In genomic region chr6:97405818-97406409, GRCh38 we compare ENCODE assay signal across 20 cellular contexts.
DNase-seq lines count a peak whose midpoint lies in the region; FAIRE-seq and TF ChIP-seq lines count a peak whose summit lies in the region.
"Had no signal": no experiment of that assay in that cellular context is flagged by ENCODE, and none has a peak within 500 bp of the region (broad histone marks: within the 10 kb centered on the region; RNA-seq: fewer than 3 reads in every experiment).

No MANE protein-coding gene starts in this region.

- H3K27me3 ChIP-seq in H9 (ENCODE audit: insufficient read depth, low read length) (no peaks in the 10 kb centered on the region), neural progenitor cell (no peaks in the 10 kb centered on the region)
- H3K27me3 ChIP-seq: Peyer's patch had no signal

- no peak for TF ChIP-seq POLR2A in NB4 (IDR thresholded peaks at IDR 0.05; ENCODE audit: extremely low read depth, insufficient read length)

- H3K4me3 ChIP-seq in NB4 (ENCODE audit: low read depth, low read length), result no peak overlapping the region
- H3K4me3 ChIP-seq in neural progenitor cell, result no peak overlapping the region
- H3K4me3 ChIP-seq: Peyer's patch had no signal

- no peak overlapping the region for H2BK120ac ChIP-seq in H9 (ENCODE audit: low read depth, low read length, poor library complexity, severe bottlenecking)

- H3K56ac ChIP-seq in H9 (ENCODE audit: insufficient read length, low read depth, low read length), result no peak overlapping the region

- H3K14ac ChIP-seq in H9 (ENCODE audit: insufficient read depth, low read length), result no peak overlapping the region

- no peak overlapping the region for H4K91ac ChIP-seq in H9 (ENCODE audit: insufficient read length, low read depth, low read length)

- no peak overlapping the region for H2AK5ac ChIP-seq in H9 (ENCODE audit: insufficient read length, low read length)

- TF ChIP-seq CTCF in H9 (conservative IDR thresholded peaks at IDR 0.05) (no peak), NB4 (IDR thresholded peaks at IDR 0.05; ENCODE audit: low read depth, low read length) (no peak), neural progenitor cell (IDR thresholded peaks at IDR 0.05) (no peak)

- DNase-seq in H9, result no peak
- peak; percentile 2 for DNase-seq in NB4 (ENCODE audit: low read depth)
- DNase-seq in neural progenitor cell (ENCODE audit: low spot score), result no peak
- DNase-seq in NCI-H446 (lab: John Stamatoyannopoulos, UW), result no peak
- no peak for DNase-seq in activated T-cell treated with anti-CD3 and anti-CD28 coated beads, Interleukin-2, amount 50 U/mL, for 24 hours
- no peak for DNase-seq in activated CD4-positive, CD25-positive, alpha-beta regulatory T cell treated with anti-CD3 and anti-CD28 coated beads, Interleukin-2, amount 50 U/mL, for 72 hours
- DNase-seq: ACHN; Calu3; CD4-positive, CD25-positive, alpha-beta regulatory T cell; DMS79 treated with DMSO at 0.1 percent for 48 hours; GDM1; MV-4-11; NCI-H1694; NCI-H345; NCI-H774; Peyer's patch; Right ventricle myocardium superior had no signal

- H3K23me2 ChIP-seq in H9 (ENCODE audit: insufficient read length, low read depth, low read length, poor library complexity, severe bottlenecking), result no peaks in the 10 kb centered on the region

- H4K20me1 ChIP-seq in H9 (ENCODE audit: control insufficient read depth, insufficient read depth, insufficient read length), result no peaks in the 10 kb centered on the region
- H4K20me1 ChIP-seq in neural progenitor cell (ENCODE audit: low read depth), result no peaks in the 10 kb centered on the region

- H3K4me3 Mint-ChIP-seq in H9 (no peak overlapping the region), neural progenitor cell (no peak overlapping the region)
- no peak overlapping the region for H3K4me3 Mint-ChIP-seq in activated T-cell treated with anti-CD3 and anti-CD28 coated beads, Interleukin-2, amount 50 U/mL, for 24 hours
- H3K4me3 Mint-ChIP-seq: CD4-positive, CD25-positive, alpha-beta regulatory T cell; IgD-negative memory B cell had no signal

- no peak overlapping the region for H3K27ac ChIP-seq in H9 (ENCODE audit: insufficient read length, low read depth, low read length)
- peak overlapping the region; percentile 1 for H3K27ac ChIP-seq in neural progenitor cell
- H3K27ac ChIP-seq: Peyer's patch had no signal

- no peak overlapping the region for H3K9ac ChIP-seq in H9 (ENCODE audit: extremely low read depth, insufficient read length, low read length)
- H3K9ac ChIP-seq in neural progenitor cell, result no peak overlapping the region

- H3K79me2 ChIP-seq in H9 (ENCODE audit: insufficient read depth, low read length) (no peaks in the 10 kb centered on the region), neural progenitor cell (ENCODE audit: low read depth) (no peaks in the 10 kb centered on the region)

- no peaks in the 10 kb centered on the region for H3K79me1 ChIP-seq in H9 (ENCODE audit: insufficient read depth, low read depth, low read length, poor library complexity, severe bottlenecking)

- H3K18ac ChIP-seq in H9 (ENCODE audit: insufficient read length, low read depth, low read length), result no peak overlapping the region

- no peaks in the 10 kb centered on the region for H3K36me3 ChIP-seq in neural progenitor cell
- H3K36me3 ChIP-seq: Peyer's patch had no signal

- no peak overlapping the region for H4K5ac ChIP-seq in H9 (ENCODE audit: insufficient read length, low read depth, low read length)

- FAIRE-seq in colon (lab: Jason Lieb, UNC), result peak; percentile 51
- FAIRE-seq: GM12892 had no signal

- no peak overlapping the region for H3T11ph ChIP-seq in H9 (ENCODE audit: low read length)

- H3K27ac Mint-ChIP-seq in H9 (peak overlapping the region in 2 of 3 experiments; percentile 19 to 60; a peak in 2 of 7 replicates), neural progenitor cell (no peak overlapping the region)
- H3K27ac Mint-ChIP-seq in activated T-cell treated with anti-CD3 and anti-CD28 coated beads, Interleukin-2, amount 50 U/mL, for 24 hours, result no peak overlapping the region
- H3K27ac Mint-ChIP-seq: CD4-positive, CD25-positive, alpha-beta regulatory T cell; IgD-negative memory B cell had no signal

- H3K27me3 Mint-ChIP-seq in H9 (ENCODE audit: low read depth) (no peaks in the 10 kb centered on the region), neural progenitor cell (ENCODE audit: insufficient read depth, low read depth) (no peaks in the 10 kb centered on the region)
- H3K27me3 Mint-ChIP-seq in activated T-cell treated with anti-CD3 and anti-CD28 coated beads, Interleukin-2, amount 50 U/mL, for 24 hours, result peaks cover 17% of the 10 kb centered on the region

- no peak overlapping the region for H2BK15ac ChIP-seq in H9 (ENCODE audit: low read depth, low read length)

- H3K4me1 Mint-ChIP-seq in H9 (peaks cover 7% of the 10 kb centered on the region in 2 experiments; a peak in 3 of 4 replicates), neural progenitor cell (peaks cover 6% of the 10 kb centered on the region)
- H3K4me1 Mint-ChIP-seq in activated T-cell treated with anti-CD3 and anti-CD28 coated beads, Interleukin-2, amount 50 U/mL, for 24 hours (ENCODE audit: low read depth), result no peaks in the 10 kb centered on the region
- H3K4me1 Mint-ChIP-seq: CD4-positive, CD25-positive, alpha-beta regulatory T cell; IgD-negative memory B cell had no signal

- no peak overlapping the region for H2BK12ac ChIP-seq in H9 (ENCODE audit: insufficient read length, low read depth, low read length)

- H3K9me3 ChIP-seq in H9 (ENCODE audit: control insufficient read depth, low read depth, low read length) (no peaks in the 10 kb centered on the region), neural progenitor cell (ENCODE audit: low read depth) (no peaks in the 10 kb centered on the region)
- H3K9me3 ChIP-seq: Peyer's patch had no signal

- no peaks in the 10 kb centered on the region for H3K36me3 Mint-ChIP-seq in H9 (ENCODE audit: insufficient read depth in 1 of 3, low read depth in 3 of 3)
- no peaks in the 10 kb centered on the region for H3K36me3 Mint-ChIP-seq in neural progenitor cell
- no peaks in the 10 kb centered on the region for H3K36me3 Mint-ChIP-seq in activated T-cell treated with anti-CD3 and anti-CD28 coated beads, Interleukin-2, amount 50 U/mL, for 24 hours (ENCODE audit: low read depth)
- H3K36me3 Mint-ChIP-seq: CD4-positive, CD25-positive, alpha-beta regulatory T cell; IgD-negative memory B cell had no signal

- H3K9me3 Mint-ChIP-seq in H9 (no peaks in the 10 kb centered on the region), neural progenitor cell (peaks cover 2% of the 10 kb centered on the region)
- H3K9me3 Mint-ChIP-seq in activated T-cell treated with anti-CD3 and anti-CD28 coated beads, Interleukin-2, amount 50 U/mL, for 24 hours, result no peaks in the 10 kb centered on the region
- H3K9me3 Mint-ChIP-seq: CD4-positive, CD25-positive, alpha-beta regulatory T cell had no signal

- H3K4me2 ChIP-seq in H9 (ENCODE audit: insufficient read depth, insufficient read length, low read length), result no peak overlapping the region
- H3K4me2 ChIP-seq in neural progenitor cell, result no peak overlapping the region

- no peak overlapping the region for H2BK20ac ChIP-seq in H9 (ENCODE audit: low read depth, low read length, poor library complexity, severe bottlenecking)

- H4K8ac ChIP-seq in H9 (replicated peaks; ENCODE audit: insufficient read length, low read depth, low read length), result no peak overlapping the region

- no peaks in the 10 kb centered on the region for H3K4me1 ChIP-seq in H9 (ENCODE audit: insufficient read depth, low read length)
- peaks cover 22% of the 10 kb centered on the region for H3K4me1 ChIP-seq in neural progenitor cell
- H3K4me1 ChIP-seq: Peyer's patch had no signal

- no CpG with 5 or more reads among the region's 3 CpGs for WGBS in H9 (ENCODE audit: extremely low coverage, insufficient read length, low lambda C conversion rate)

- H2AFZ ChIP-seq in H9 (ENCODE audit: low read length), result no peak overlapping the region
- no peak overlapping the region for H2AFZ ChIP-seq in neural progenitor cell (replicated peaks)

- no peak overlapping the region for H3K23ac ChIP-seq in H9 (ENCODE audit: insufficient read length, low read depth, low read length)

- no peak overlapping the region for H2BK5ac ChIP-seq in H9 (ENCODE audit: insufficient read length, low read length)

- H3F3A ChIP-seq in neural progenitor cell (ENCODE audit: low read depth), result peaks cover 4% of the 10 kb centered on the region

- no peak overlapping the region for H3K4ac ChIP-seq in H9 (ENCODE audit: low read depth, low read length)

Comparison
In these comparisons a context has a peak if more than half of its experiments do, and no peak if none do; other contexts are left out.
1. H3K27ac Mint-ChIP-seq: peak in H9 (2 of 3); none in neural progenitor cell (single experiment) and activated T-cell treated with anti-CD3 and anti-CD28 coated beads, Interleukin-2, amount 50 U/mL, for 24 hours (single experiment).